ENCODE assay signal across 9 cellular contexts in genomic region chr17:80737106-80738019, GRCh38.
A peak's percentile ranks its signal among the peaks of the same experiment; 100 is the strongest.
DNase-seq lines count a peak whose midpoint lies in the region; ATAC-seq, FAIRE-seq and TF ChIP-seq lines count a peak whose summit lies in the region.
"Had no signal": no experiment of that assay in that cellular context is flagged by ENCODE, and none has a peak within 500 bp of the region (broad histone marks: within the 10 kb centered on the region; RNA-seq: fewer than 3 reads in every experiment).

No MANE protein-coding gene starts in this region.

- H3K27ac ChIP-seq in BLaER1 (0 out of 2 replicates have a peak overlapping the region, but pooled peaks have one; percentile 54), PC-3 (ENCODE audit: low read length) (no peak overlapping the region), kidney (ENCODE audit: low read depth in 2 of 2, low read length in 2 of 2) (no peak overlapping the region)

- intact Hi-C loops in PC-3 (cut with micrococcal nuclease) (no loop called here), kidney (cut with DNase I) (no loop called here)

- no peak overlapping the region for H2AFZ ChIP-seq in PC-3 (ENCODE audit: low read length)

- H3F3A ChIP-seq in PC-3 (ENCODE audit: low read length, unreplicated experiment): no peaks in the 10 kb centered on the region

- H3K79me2 ChIP-seq in PC-3 (ENCODE audit: low read length): no peaks in the 10 kb centered on the region

- peak; percentile 71 for ATAC-seq in GM19043 (IDR thresholded peaks at IDR 0.05; ENCODE audit: low read depth, unreplicated experiment)
- ATAC-seq in HG03095 (IDR thresholded peaks at IDR 0.05; ENCODE audit: unreplicated experiment): peak; percentile 64
- no peak for ATAC-seq in HG02938 (IDR thresholded peaks at IDR 0.05; ENCODE audit: unreplicated experiment)
- no peak for ATAC-seq in PC-3

- H3K4me2 ChIP-seq in BLaER1 (peak overlapping the region; percentile 82), PC-3 (ENCODE audit: low read length) (no peak overlapping the region)

- CTCF ChIA-PET in PC-3 (lab: Charles Lee): no interaction called here

- peak; percentile 84 for DNase-seq in SKM-1 (lab: John Stamatoyannopoulos, UW; ENCODE audit: unreplicated experiment)
- DNase-seq in NCI-H1436 (lab: John Stamatoyannopoulos, UW): no peak
- DNase-seq in PC-3: no peak
- DNase-seq in kidney: no peak

- no peak overlapping the region for H3K9ac ChIP-seq in BLaER1
- H3K9ac ChIP-seq in PC-3 (ENCODE audit: low read length): no peak overlapping the region
- H3K9ac ChIP-seq in kidney (ENCODE audit: low read length in 2 of 2): no peak overlapping the region

- H3K36me3 ChIP-seq in BLaER1 (peaks cover 25% of the 10 kb centered on the region), PC-3 (ENCODE audit: low read depth, low read length) (peaks cover 8% of the 10 kb centered on the region), kidney (ENCODE audit: control insufficient read depth in 1 of 2, insufficient read depth in 2 of 2, low read length in 2 of 2) (peaks cover under 1 to 3% of the 10 kb centered on the region in 2 donors)

- H4K20me1 ChIP-seq in BLaER1 (peaks cover 39% of the 10 kb centered on the region), PC-3 (ENCODE audit: low read length) (no peaks in the 10 kb centered on the region)

- peaks cover 14% of the 10 kb centered on the region for H3K9me3 ChIP-seq in BLaER1
- no peaks in the 10 kb centered on the region for H3K9me3 ChIP-seq in PC-3 (ENCODE audit: low read length)
- H3K9me3 ChIP-seq in kidney (ENCODE audit: control insufficient read depth in 1 of 2, low read length in 2 of 2): no peaks in the 10 kb centered on the region

- no TSS peak for BruUV-seq in PC-3 (replicated peaks; lab: Mats Ljungman, UMichigan)

- POLR2A ChIA-PET in PC-3 (lab: Charles Lee; ENCODE audit: unreplicated experiment): no interaction called here

- no peaks in the 10 kb centered on the region for H3K9me2 ChIP-seq in PC-3 (replicated peaks; ENCODE audit: low read length)

- FAIRE-seq in kidney (lab: Jason Lieb, UNC): no peak

- H3K27me3 ChIP-seq in BLaER1 (no peaks in the 10 kb centered on the region), PC-3 (ENCODE audit: low read length) (no peaks in the 10 kb centered on the region)

- H3K4me1 ChIP-seq in BLaER1: peaks cover 55% of the 10 kb centered on the region
- H3K4me1 ChIP-seq in PC-3 (ENCODE audit: insufficient read depth, low read length): no peaks in the 10 kb centered on the region
- H3K4me1 ChIP-seq in kidney (ENCODE audit: control insufficient read depth in 1 of 2, insufficient read depth in 1 of 2, low read depth in 1 of 2, low read length in 2 of 2): no peaks in the 10 kb centered on the region

- no peak overlapping the region for H3K4me3 ChIP-seq in BLaER1
- H3K4me3 ChIP-seq in PC-3 (ENCODE audit: low read length): no peak overlapping the region
- no peak overlapping the region for H3K4me3 ChIP-seq in kidney (ENCODE audit: low read length in 2 of 2)
- H3K4me3 ChIP-seq: lung had no signal

- TF ChIP-seq CTCF in PC-3 (conservative IDR thresholded peaks at IDR 0.05; ENCODE audit: low read depth, low read length): no peak
- TF ChIP-seq CTCF in kidney (IDR thresholded peaks at IDR 0.05; ENCODE audit: borderline replicate concordance, extremely low read depth, insufficient read depth): no peak

Comparison
In these comparisons a context has a peak if more than half of its experiments do, and no peak if none do; other contexts are left out.
1. ATAC-seq: peak in GM19043 (single experiment) and HG03095 (single experiment); none in HG02938 (single experiment) and PC-3 (single experiment).